Comparison of ENCODE assay signal across 31 cellular contexts in the genomic region with DNA sequence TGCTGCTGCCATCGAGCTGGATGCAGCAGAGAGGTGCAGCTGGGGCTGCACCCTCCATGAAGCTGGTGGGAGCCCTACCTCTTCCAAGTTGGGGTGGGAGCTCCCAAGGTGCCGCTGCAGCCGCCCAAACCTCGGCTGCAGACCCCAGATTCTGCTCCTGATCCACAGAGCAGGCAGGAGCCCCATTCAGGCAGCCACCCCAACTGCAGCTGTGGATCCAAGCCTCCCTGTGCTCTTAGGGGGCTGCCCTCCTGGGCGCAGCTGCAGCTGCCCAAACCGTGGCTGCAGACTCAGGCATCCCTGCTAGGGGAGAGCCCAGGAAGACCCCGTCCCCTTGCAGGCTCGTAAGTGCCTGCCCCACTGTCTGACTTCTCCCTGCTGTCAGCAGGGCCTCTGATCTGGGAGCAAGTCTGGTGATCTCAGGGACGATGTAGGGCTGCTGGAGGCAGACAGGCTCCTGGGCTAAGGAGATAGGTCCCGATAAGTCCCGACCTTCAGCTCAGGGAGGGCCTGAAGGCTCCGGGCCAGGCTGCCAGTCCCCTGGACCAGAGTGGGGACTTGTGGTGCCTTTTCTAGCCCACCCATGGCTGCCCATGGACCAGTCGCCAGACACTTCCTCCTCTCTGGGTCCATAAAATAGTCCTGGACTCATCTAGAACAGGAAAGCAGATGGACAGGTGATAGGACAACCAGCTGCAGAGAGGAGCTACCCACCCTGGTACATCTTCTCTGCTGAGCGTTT.
"Had no signal": no experiment of that assay in that cellular context is flagged by ENCODE, and none has a peak within 500 bp of the region (broad histone marks: within the 10 kb centered on the region; RNA-seq: fewer than 3 reads in every experiment).

No MANE protein-coding gene starts in this region.

- H3K36me3 ChIP-seq: ascending aorta, cardiac muscle cell, MG63, WERI-Rb-1 had no signal

- H3K27ac ChIP-seq: ascending aorta, cardiac muscle cell, RWPE1, WERI-Rb-1 had no signal

- H3K4me3 Mint-ChIP-seq: activated CD4-positive, alpha-beta memory T cell treated with anti-CD3 and anti-CD28 coated beads, Interleukin-2, amount 10 ng/mL, durations not matched to agents 7 days and 5 days; activated CD8-positive, alpha-beta memory T cell treated with anti-CD3 and anti-CD28 coated beads, Interleukin-2, amount 10 ng/mL, durations not matched to agents 7 days and 5 days; activated naive CD4-positive, alpha-beta T cell treated with anti-CD3 and anti-CD28 coated beads, Interleukin-2, amount 10 ng/mL, durations not matched to agents 7 days and 5 days; activated naive CD8-positive, alpha-beta T cell had no signal

- H3K4me1 Mint-ChIP-seq: activated CD4-positive, alpha-beta memory T cell treated with anti-CD3 and anti-CD28 coated beads, Interleukin-2, amount 10 ng/mL, durations not matched to agents 7 days and 5 days; activated CD8-positive, alpha-beta memory T cell treated with anti-CD3 and anti-CD28 coated beads, Interleukin-2, amount 10 ng/mL, durations not matched to agents 7 days and 5 days; activated naive CD4-positive, alpha-beta T cell treated with anti-CD3 and anti-CD28 coated beads, Interleukin-2, amount 10 ng/mL, durations not matched to agents 7 days and 5 days had no signal

- H3K27me3 ChIP-seq: ascending aorta, cardiac muscle cell, MG63 had no signal

- H3K4me3 ChIP-seq: ascending aorta, cardiac muscle cell, MG63 had no signal

- H3K9me3 ChIP-seq: ascending aorta, MG63 had no signal

- DNase-seq: activated CD4-positive, alpha-beta memory T cell treated with anti-CD3 and anti-CD28 coated beads, Interleukin-2, amount 10 ng/mL, durations not matched to agents 7 days and 5 days; activated CD4-positive, alpha-beta T cell treated with anti-CD3 and anti-CD28 coated beads for 1 hour; activated CD4-positive, alpha-beta T cell treated with anti-CD3 and anti-CD28 coated beads for 48 hours; activated CD4-positive, CD25-positive, alpha-beta regulatory T cell; activated CD8-positive, alpha-beta memory T cell treated with anti-CD3 and anti-CD28 coated beads for 24 hours; activated CD8-positive, alpha-beta memory T cell treated with anti-CD3 and anti-CD28 coated beads, Interleukin-2, amount 10 ng/mL, durations not matched to agents 7 days and 5 days; activated CD8-positive, alpha-beta memory T cell treated with anti-CD3 and anti-CD28 coated beads, Interleukin-2, amount 50 U/mL, for 48 hours; activated effector memory CD4-positive, alpha-beta T cell treated with Interleukin-2 at 50 U/mL for 16 hours; activated naive CD4-positive, alpha-beta T cell treated with anti-CD3 and anti-CD28 coated beads, Interleukin-2, amount 10 ng/mL, durations not matched to agents 7 days and 5 days; activated T-cell treated with anti-CD3 and anti-CD28 coated beads, Interleukin-2, amount 50 U/mL, for 48 hours; amygdala; Kasumi-1; KG1; MG63; NCI-H1048; NCI-H1105 treated with DMSO at 0.1 percent for 48 hours; NCI-H1436; NCI-H1694; NCI-H2029; NCI-H345; NCI-H524 treated with DMSO at 0.1 percent for 48 hours; PC-3; SW 1271; T-helper 1 cell; T-helper 2 cell; T-helper 9 cell; WERI-Rb-1 had no signal

- H3K4me1 ChIP-seq: ascending aorta had no signal

- H3K36me3 Mint-ChIP-seq: activated CD8-positive, alpha-beta memory T cell treated with anti-CD3 and anti-CD28 coated beads, Interleukin-2, amount 10 ng/mL, durations not matched to agents 7 days and 5 days; activated naive CD4-positive, alpha-beta T cell treated with anti-CD3 and anti-CD28 coated beads, Interleukin-2, amount 10 ng/mL, durations not matched to agents 7 days and 5 days; activated naive CD8-positive, alpha-beta T cell had no signal

- H3K27me3 Mint-ChIP-seq: activated CD4-positive, alpha-beta memory T cell treated with anti-CD3 and anti-CD28 coated beads, Interleukin-2, amount 10 ng/mL, durations not matched to agents 7 days and 5 days; activated CD8-positive, alpha-beta memory T cell treated with anti-CD3 and anti-CD28 coated beads, Interleukin-2, amount 10 ng/mL, durations not matched to agents 7 days and 5 days; activated naive CD4-positive, alpha-beta T cell treated with anti-CD3 and anti-CD28 coated beads, Interleukin-2, amount 10 ng/mL, durations not matched to agents 7 days and 5 days; activated naive CD8-positive, alpha-beta T cell had no signal

- ATAC-seq: activated CD8-positive, alpha-beta memory T cell treated with anti-CD3 and anti-CD28 coated beads, Interleukin-2, amount 10 ng/mL, durations not matched to agents 7 days and 5 days; PC-3 had no signal

- H3K27ac Mint-ChIP-seq: activated CD4-positive, alpha-beta memory T cell treated with anti-CD3 and anti-CD28 coated beads, Interleukin-2, amount 10 ng/mL, durations not matched to agents 7 days and 5 days; activated CD8-positive, alpha-beta memory T cell treated with anti-CD3 and anti-CD28 coated beads, Interleukin-2, amount 10 ng/mL, durations not matched to agents 7 days and 5 days; activated naive CD4-positive, alpha-beta T cell treated with anti-CD3 and anti-CD28 coated beads, Interleukin-2, amount 10 ng/mL, durations not matched to agents 7 days and 5 days; activated naive CD8-positive, alpha-beta T cell had no signal
